Comparison of ENCODE assay signal across 13 cellular contexts in the genomic region with DNA sequence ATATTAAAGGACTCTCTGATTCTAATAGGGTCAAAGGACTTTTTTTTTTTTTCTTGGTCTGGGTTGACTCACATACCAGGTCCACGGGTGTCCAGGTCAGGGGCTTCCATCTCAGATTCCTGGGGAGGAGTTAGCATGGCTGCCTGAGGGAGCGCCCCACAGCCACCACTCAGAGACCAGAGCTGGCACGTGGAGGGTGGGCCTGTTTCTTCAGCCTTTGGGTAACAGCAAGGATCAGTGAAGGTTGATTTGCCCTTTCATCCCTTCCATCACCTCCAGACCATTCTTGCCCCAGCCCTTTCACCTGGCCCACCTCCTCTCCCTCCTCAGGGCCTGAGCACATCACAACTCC.
"Had no signal": no experiment of that assay in that cellular context is flagged by ENCODE, and none has a peak within 500 bp of the region (broad histone marks: within the 10 kb centered on the region; RNA-seq: fewer than 3 reads in every experiment).

No MANE protein-coding gene starts in this region.

- ATAC-seq: activated CD4-positive, CD25-positive, alpha-beta regulatory T cell treated with anti-CD3 and anti-CD28 coated beads, Interleukin-2, amount 50 U/mL, for 24 hours; left colon; stimulated activated effector memory CD8-positive, alpha-beta T cell treated with anti-CD3 and anti-CD28 coated beads, Interleukin-12 subunit alpha, Interleukin-12 subunit beta, amount 100 ng/mL, for 72 hours had no signal

- H3K27me3 ChIP-seq: neural progenitor cell, tibial nerve had no signal

- DNase-seq: activated CD4-positive, alpha-beta memory T cell treated with anti-CD3 and anti-CD28 coated beads for 36 hours; activated naive CD4-positive, alpha-beta T cell treated with Interleukin-2 at 50 U/mL for 16 hours; cortex of kidney; effector memory CD4-positive, alpha-beta T cell; left colon; T-helper 2 cell had no signal

- H3K36me3 ChIP-seq: neural progenitor cell, tibial nerve had no signal

- H3K4me2 ChIP-seq: neural progenitor cell had no signal

- H3K4me3 Mint-ChIP-seq: activated CD4-positive, alpha-beta memory T cell treated with anti-CD3 and anti-CD28 coated beads for 36 hours; central memory CD8-positive, alpha-beta T cell; neural progenitor cell; stimulated activated effector memory CD8-positive, alpha-beta T cell treated with anti-CD3 and anti-CD28 coated beads, Interleukin-12 subunit alpha, Interleukin-12 subunit beta, amount 100 ng/mL, for 72 hours had no signal

- H3K9ac ChIP-seq: neural progenitor cell, parathyroid adenoma had no signal

- H3K4me3 ChIP-seq: neural progenitor cell, skin epidermis, tibial nerve had no signal

- H3K27ac ChIP-seq: neural progenitor cell, parathyroid adenoma had no signal

- H3K27me3 Mint-ChIP-seq: activated CD4-positive, alpha-beta memory T cell treated with anti-CD3 and anti-CD28 coated beads for 36 hours; central memory CD8-positive, alpha-beta T cell had no signal

- H3K9me3 ChIP-seq: tibial nerve had no signal

- H2AFZ ChIP-seq: neural progenitor cell, parathyroid adenoma had no signal

- H3K36me3 Mint-ChIP-seq: activated CD4-positive, alpha-beta memory T cell treated with anti-CD3 and anti-CD28 coated beads for 36 hours had no signal

- H3K27ac Mint-ChIP-seq: activated CD4-positive, alpha-beta memory T cell treated with anti-CD3 and anti-CD28 coated beads for 36 hours; stimulated activated effector memory CD8-positive, alpha-beta T cell treated with anti-CD3 and anti-CD28 coated beads, Interleukin-12 subunit alpha, Interleukin-12 subunit beta, amount 100 ng/mL, for 72 hours had no signal

- H3K9me3 Mint-ChIP-seq: activated CD4-positive, alpha-beta memory T cell treated with anti-CD3 and anti-CD28 coated beads for 36 hours; central memory CD8-positive, alpha-beta T cell; neural progenitor cell; stimulated activated effector memory CD8-positive, alpha-beta T cell treated with anti-CD3 and anti-CD28 coated beads, Interleukin-12 subunit alpha, Interleukin-12 subunit beta, amount 100 ng/mL, for 72 hours had no signal

- H3K4me1 ChIP-seq: parathyroid adenoma had no signal

- H3K79me2 ChIP-seq: parathyroid adenoma had no signal
